Comparison of ENCODE assay signal across 31 cellular contexts in the genomic region with DNA sequence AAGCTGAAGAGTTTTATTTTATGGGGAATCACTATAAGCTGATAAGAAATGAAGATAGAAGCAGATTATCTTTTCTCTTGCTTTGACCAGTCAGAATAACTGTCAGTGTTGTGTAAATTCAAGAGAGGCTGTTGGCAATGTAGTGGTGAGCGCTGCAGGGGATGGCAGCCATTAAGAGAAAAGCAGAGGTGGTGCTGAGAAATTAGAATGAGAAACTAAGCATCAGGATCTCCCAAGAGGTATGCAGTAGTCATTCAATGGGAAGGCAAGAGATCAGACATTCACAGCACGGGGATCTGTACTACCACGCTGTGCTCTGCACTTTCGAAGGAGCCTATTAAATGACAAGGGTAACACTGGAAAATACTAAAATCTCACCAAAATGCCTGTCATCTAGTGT.
"Had no signal": no experiment of that assay in that cellular context is flagged by ENCODE, and none has a peak within 500 bp of the region (broad histone marks: within the 10 kb centered on the region; RNA-seq: fewer than 3 reads in every experiment).

No MANE protein-coding gene starts in this region.

- ATAC-seq: activated naive CD4-positive, alpha-beta T cell treated with anti-CD3 and anti-CD28 coated beads, Interleukin-2, amount 50 U/mL, for 72 hours; activated naive CD8-positive, alpha-beta T cell treated with anti-CD3 and anti-CD28 coated beads, Interleukin-2, amount 50 U/mL, for 24 hours; activated T-cell treated with anti-CD3 and anti-CD28 coated beads, Interleukin-2, amount 50 U/mL, for 4 hours; body of pancreas; Panc1; Right ventricle myocardium inferior; T-cell had no signal

- H3K4me3 ChIP-seq: ascending aorta, body of pancreas, MG63, SK-N-MC had no signal

- H3K9me3 ChIP-seq: ascending aorta, body of pancreas, MG63 had no signal

- H3K4me1 ChIP-seq: ascending aorta, body of pancreas had no signal

- H3K36me3 Mint-ChIP-seq: activated CD4-positive, alpha-beta memory T cell treated with anti-CD3 and anti-CD28 coated beads for 36 hours; activated naive CD4-positive, alpha-beta T cell treated with anti-CD3 and anti-CD28 coated beads, Interleukin-2, amount 50 U/mL, for 72 hours; T-cell had no signal

- H3K27ac Mint-ChIP-seq: activated CD4-positive, alpha-beta memory T cell treated with anti-CD3 and anti-CD28 coated beads for 36 hours; activated CD4-positive, alpha-beta T cell treated with anti-CD3 and anti-CD28 coated beads, Interleukin-2, amount 10 ng/mL, durations not matched to agents 7 days and 5 days; activated naive CD4-positive, alpha-beta T cell treated with anti-CD3 and anti-CD28 coated beads, Interleukin-2, amount 50 U/mL, for 72 hours; activated naive CD8-positive, alpha-beta T cell treated with anti-CD3 and anti-CD28 coated beads, Interleukin-2, amount 50 U/mL, for 24 hours; T-cell had no signal

- H3K27me3 ChIP-seq: ascending aorta, body of pancreas, MG63 had no signal

- DNase-seq: activated CD4-positive, alpha-beta memory T cell treated with anti-CD3 and anti-CD28 coated beads for 36 hours; activated CD4-positive, alpha-beta T cell treated with anti-CD3 and anti-CD28 coated beads, Interleukin-2, amount 10 ng/mL, durations not matched to agents 7 days and 5 days; activated CD4-positive, CD25-positive, alpha-beta regulatory T cell; activated CD8-positive, alpha-beta memory T cell treated with anti-CD3 and anti-CD28 coated beads for 24 hours; activated effector memory CD4-positive, alpha-beta T cell treated with anti-CD3 and anti-CD28 coated beads, Interleukin-2, amount 50 U/mL, for 16 hours; activated naive CD4-positive, alpha-beta T cell treated with Interleukin-2 at 50 U/mL for 16 hours; activated naive CD8-positive, alpha-beta T cell treated with anti-CD3 and anti-CD28 coated beads, Interleukin-2, amount 50 U/mL, for 24 hours; activated T-cell treated with anti-CD3 and anti-CD28 coated beads, Interleukin-2, amount 50 U/mL, for 4 hours; amniotic stem cell; body of pancreas; central memory CD4-positive, alpha-beta T cell; MG63; MV-4-11; NCI-H1092 treated with DMSO at 0.1 percent for 48 hours; NCI-H1694; NCI-H2029; NCI-H2107; NCI-H2171 treated with DMSO at 0.1 percent for 48 hours; NCI-H226; NCI-H526; NCI-H82; OCI-M1; RPMI8226; T-cell; T-helper 2 cell; T1000 had no signal

- H3K4me1 Mint-ChIP-seq: activated CD4-positive, alpha-beta T cell treated with anti-CD3 and anti-CD28 coated beads, Interleukin-2, amount 10 ng/mL, durations not matched to agents 7 days and 5 days had no signal

- H3K36me3 ChIP-seq: ascending aorta, MG63 had no signal

- H3K4me3 Mint-ChIP-seq: activated CD4-positive, alpha-beta memory T cell treated with anti-CD3 and anti-CD28 coated beads for 36 hours; activated CD4-positive, alpha-beta T cell treated with anti-CD3 and anti-CD28 coated beads, Interleukin-2, amount 10 ng/mL, durations not matched to agents 7 days and 5 days; activated naive CD8-positive, alpha-beta T cell treated with anti-CD3 and anti-CD28 coated beads, Interleukin-2, amount 50 U/mL, for 24 hours; activated T-cell treated with anti-CD3 and anti-CD28 coated beads, Interleukin-2, amount 50 U/mL, for 4 hours; T-cell had no signal

- H3K9me3 Mint-ChIP-seq: activated CD4-positive, alpha-beta memory T cell treated with anti-CD3 and anti-CD28 coated beads for 36 hours; activated CD4-positive, alpha-beta T cell treated with anti-CD3 and anti-CD28 coated beads, Interleukin-2, amount 10 ng/mL, durations not matched to agents 7 days and 5 days; activated naive CD4-positive, alpha-beta T cell treated with anti-CD3 and anti-CD28 coated beads, Interleukin-2, amount 50 U/mL, for 72 hours; activated naive CD8-positive, alpha-beta T cell treated with anti-CD3 and anti-CD28 coated beads, Interleukin-2, amount 50 U/mL, for 24 hours; activated T-cell treated with anti-CD3 and anti-CD28 coated beads, Interleukin-2, amount 50 U/mL, for 4 hours; T-cell had no signal

- H3K27me3 Mint-ChIP-seq: activated CD4-positive, alpha-beta memory T cell treated with anti-CD3 and anti-CD28 coated beads for 36 hours; activated CD4-positive, alpha-beta T cell treated with anti-CD3 and anti-CD28 coated beads, Interleukin-2, amount 10 ng/mL, durations not matched to agents 7 days and 5 days; activated naive CD8-positive, alpha-beta T cell treated with anti-CD3 and anti-CD28 coated beads, Interleukin-2, amount 50 U/mL, for 24 hours; T-cell had no signal

- H3K27ac ChIP-seq: ascending aorta, body of pancreas, SK-N-MC had no signal
